1 cellular context compared by ENCODE assay signal in the genomic region with DNA sequence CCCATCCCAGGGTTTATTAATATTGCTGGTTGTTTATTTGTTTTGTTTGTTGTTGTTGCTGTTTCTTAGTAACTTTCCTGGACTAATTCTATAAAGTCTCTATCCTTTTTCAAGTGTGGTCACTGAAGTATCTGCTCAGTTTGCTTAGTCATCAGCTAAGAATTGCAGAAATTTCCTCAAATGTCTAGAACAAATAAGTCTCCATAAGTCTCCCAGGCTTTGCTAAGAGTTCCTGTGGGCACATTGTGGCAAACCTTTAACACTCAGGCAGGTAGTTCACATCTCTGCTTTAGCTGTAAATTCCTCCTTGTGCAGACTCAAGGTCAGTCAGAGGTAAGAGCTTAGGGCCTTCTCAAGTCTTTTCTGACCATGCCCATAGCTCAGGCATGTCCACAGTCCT.
TF ChIP-seq lines count a peak whose summit lies in the region.

No MANE protein-coding gene starts in this region.

TF ChIP-seq in endothelial cell of umbilical vein, 7 proteins besides CTCF, POLR2A, EP300 and RAD21 (continued from another document):
- TF ChIP-seq FOS (IDR thresholded peaks at IDR 0.05; ENCODE audit: borderline replicate concordance, insufficient read depth, low read length), result peak; percentile 41
TF ChIP-seq in endothelial cell of umbilical vein: peak in this region for 3.
